Comparison of ENCODE assay signal across 18 cellular contexts in genomic region chr19:17197666-17198065, GRCh38. TPM values are rescaled to one million over a fixed set of nuclear protein-coding genes. Genes with fewer than 3 reads are reported as not detected.
A peak's percentile ranks its signal among the peaks of the same experiment; 100 is the strongest.
DNase-seq lines count a peak whose midpoint lies in the region; ATAC-seq and TF ChIP-seq lines count a peak whose summit lies in the region.
"Had no signal": no experiment of that assay in that cellular context is flagged by ENCODE, and none has a peak within 500 bp of the region (broad histone marks: within the 10 kb centered on the region; RNA-seq: fewer than 3 reads in every experiment).

No MANE protein-coding gene starts in this region.

- H3K27me3 Mint-ChIP-seq in activated naive CD4-positive, alpha-beta T cell treated with anti-CD3 and anti-CD28 coated beads, Interleukin-2, amount 10 ng/mL, durations not matched to agents 7 days and 5 days, result no peaks in the 10 kb centered on the region
- H3K27me3 Mint-ChIP-seq in WTC11 (ENCODE audit: low read depth), result no peaks in the 10 kb centered on the region
- no peaks in the 10 kb centered on the region for H3K27me3 Mint-ChIP-seq in stimulated activated naive B cell treated with anti-CD40 and anti-IgM and Interleukin-4, amounts not matched to agents 10 μg/mL and 1 μg/mL and 100 μg/mL, for 72 hours
- H3K27me3 Mint-ChIP-seq: CD4-positive, alpha-beta memory T cell had no signal

- H3K36me3 Mint-ChIP-seq in activated naive CD4-positive, alpha-beta T cell treated with anti-CD3 and anti-CD28 coated beads, Interleukin-2, amount 50 U/mL, for 72 hours, result peaks cover 7 to 23% of the 10 kb centered on the region in 2 donors
- H3K36me3 Mint-ChIP-seq in activated naive CD4-positive, alpha-beta T cell treated with anti-CD3 and anti-CD28 coated beads, Interleukin-2, amount 10 ng/mL, durations not matched to agents 7 days and 5 days, result peaks cover 68% of the 10 kb centered on the region
- peaks cover 51% of the 10 kb centered on the region for H3K36me3 Mint-ChIP-seq in WTC11
- peaks cover 76 to 87% of the 10 kb centered on the region in 2 donors for H3K36me3 Mint-ChIP-seq in stimulated activated naive B cell treated with anti-CD40 and anti-IgM and Interleukin-4, amounts not matched to agents 10 μg/mL and 1 μg/mL and 100 μg/mL, for 72 hours

- no peak for TF ChIP-seq CTCF in WTC11 (IDR thresholded peaks at IDR 0.05)

- CTCF ChIA-PET in activated naive CD4-positive, alpha-beta T cell treated with anti-CD3 and anti-CD28 coated beads, Interleukin-2, amount 10 ng/mL, durations not matched to agents 7 days and 5 days (lab: Charles Lee), result no interaction called here
- CTCF ChIA-PET in WTC11 (lab: Charles Lee), result no interaction called here

- no peaks in the 10 kb centered on the region for H3K9me3 Mint-ChIP-seq in activated naive CD4-positive, alpha-beta T cell treated with anti-CD3 and anti-CD28 coated beads, Interleukin-2, amount 50 U/mL, for 72 hours
- no peaks in the 10 kb centered on the region for H3K9me3 Mint-ChIP-seq in activated naive CD4-positive, alpha-beta T cell treated with anti-CD3 and anti-CD28 coated beads, Interleukin-2, amount 10 ng/mL, durations not matched to agents 7 days and 5 days
- no peaks in the 10 kb centered on the region for H3K9me3 Mint-ChIP-seq in WTC11
- H3K9me3 Mint-ChIP-seq in stimulated activated naive B cell treated with anti-CD40 and anti-IgM and Interleukin-4, amounts not matched to agents 10 μg/mL and 1 μg/mL and 100 μg/mL, for 72 hours, result no peaks in the 10 kb centered on the region
- H3K9me3 Mint-ChIP-seq: CD14-positive monocyte, HFFc6 had no signal

- no peak overlapping the region for H3K4me3 Mint-ChIP-seq in activated naive CD4-positive, alpha-beta T cell treated with anti-CD3 and anti-CD28 coated beads, Interleukin-2, amount 10 ng/mL, durations not matched to agents 7 days and 5 days
- H3K4me3 Mint-ChIP-seq in WTC11, result no peak overlapping the region
- H3K4me3 Mint-ChIP-seq in stimulated activated naive B cell treated with anti-CD40 and anti-IgM and Interleukin-4, amounts not matched to agents 10 μg/mL and 1 μg/mL and 100 μg/mL, for 72 hours, result no peak overlapping the region
- H3K4me3 Mint-ChIP-seq: CD14-positive monocyte; CD4-positive, alpha-beta memory T cell; HFFc6 had no signal

- H3K4me1 Mint-ChIP-seq in activated naive CD4-positive, alpha-beta T cell treated with anti-CD3 and anti-CD28 coated beads, Interleukin-2, amount 10 ng/mL, durations not matched to agents 7 days and 5 days, result no peaks in the 10 kb centered on the region
- no peaks in the 10 kb centered on the region for H3K4me1 Mint-ChIP-seq in WTC11
- peaks cover 12 to 20% of the 10 kb centered on the region in 2 donors for H3K4me1 Mint-ChIP-seq in stimulated activated naive B cell treated with anti-CD40 and anti-IgM and Interleukin-4, amounts not matched to agents 10 μg/mL and 1 μg/mL and 100 μg/mL, for 72 hours
- H3K4me1 Mint-ChIP-seq: CD14-positive monocyte had no signal

- DNase-seq in activated naive CD4-positive, alpha-beta T cell treated with anti-CD3 and anti-CD28 coated beads, Interleukin-2, amount 50 U/mL, for 72 hours (ENCODE audit: low spot score in 2 of 2), result no peak
- DNase-seq in activated naive CD4-positive, alpha-beta T cell treated with anti-CD3 and anti-CD28 coated beads, Interleukin-2, amount 10 ng/mL, durations not matched to agents 7 days and 5 days, result no peak
- DNase-seq in WTC11 (ENCODE audit: low spot score), result no peak
- no peak for DNase-seq in stimulated activated naive B cell treated with anti-CD40 and anti-IgM and Interleukin-4, amounts not matched to agents 10 μg/mL and 1 μg/mL and 100 μg/mL, for 72 hours
- no peak for DNase-seq in stimulated activated CD4-positive, alpha-beta T cell treated with anti-CD3 and anti-CD28 coated beads, Interleukin-2, amount 100 ng/mL, for 24 hours
- DNase-seq: ACHN; BE2C; CD4-positive, alpha-beta memory T cell; DMS153; DMS79; GDM1; GOT3; H7; HFFc6; IMR-90 had no signal

- POLR2A ChIA-PET in WTC11 (lab: Charles Lee), result no interaction called here

- no peak for ATAC-seq in activated naive CD4-positive, alpha-beta T cell treated with anti-CD3 and anti-CD28 coated beads, Interleukin-2, amount 50 U/mL, for 72 hours
- no peak for ATAC-seq in WTC11
- ATAC-seq in stimulated activated naive B cell treated with anti-CD40 and anti-IgM and Interleukin-4, amounts not matched to agents 10 μg/mL and 1 μg/mL and 100 μg/mL, for 72 hours (replicated peaks), result no peak
- ATAC-seq in GM18520 (IDR thresholded peaks at IDR 0.05; ENCODE audit: unreplicated experiment), result no peak
- ATAC-seq: HCT116 had no signal

- H3K27ac Mint-ChIP-seq in activated naive CD4-positive, alpha-beta T cell treated with anti-CD3 and anti-CD28 coated beads, Interleukin-2, amount 50 U/mL, for 72 hours, result peak overlapping the region; percentile 53 to 76
- H3K27ac Mint-ChIP-seq in activated naive CD4-positive, alpha-beta T cell treated with anti-CD3 and anti-CD28 coated beads, Interleukin-2, amount 10 ng/mL, durations not matched to agents 7 days and 5 days, result no peak overlapping the region
- peak overlapping the region; percentile 45; the same call in 1 of the 2 replicates for H3K27ac Mint-ChIP-seq in WTC11
- peak overlapping the region; percentile 38 for H3K27ac Mint-ChIP-seq in stimulated activated naive B cell treated with anti-CD40 and anti-IgM and Interleukin-4, amounts not matched to agents 10 μg/mL and 1 μg/mL and 100 μg/mL, for 72 hours
- H3K27ac Mint-ChIP-seq: HFFc6 had no signal

TF ChIP-seq in WTC11, 78 proteins besides CTCF, POLR2A, EP300 and RAD21:
- TF ChIP-seq FOXK1 (CRISPR knock-in tag; IDR thresholded peaks at IDR 0.05) (no peak), CREB1 (CRISPR knock-in tag; IDR thresholded peaks at IDR 0.05) (no peak), CDX4 (CRISPR knock-in tag; IDR thresholded peaks at IDR 0.05; ENCODE audit: borderline replicate concordance) (no peak), IRF2 (CRISPR knock-in tag; IDR thresholded peaks at IDR 0.05; ENCODE audit: borderline replicate concordance, low read depth) (no peak), ERG (CRISPR knock-in tag; IDR thresholded peaks at IDR 0.05) (no peak), GTF2I (CRISPR knock-in tag; conservative IDR thresholded peaks at IDR 0.05) (no peak), USF1 (CRISPR knock-in tag; IDR thresholded peaks at IDR 0.05) (no peak), ETV6 (CRISPR knock-in tag; IDR thresholded peaks at IDR 0.05) (no peak)
TF ChIP-seq in WTC11: peak in this region for 0.

RNA-seq across cellular contexts. Expression of gene USE1, which starts 17.5 kb away (rescaled TPM):
- total RNA-seq in activated naive CD4-positive, alpha-beta T cell treated with anti-CD3 and anti-CD28 coated beads, Interleukin-2, amount 50 U/mL, for 72 hours, result 10 to 100 TPM; 28.6 to 39.1 TPM
- 13.9 to 15.4 TPM (median 14.2 TPM) in 3 replicates for total RNA-seq in WTC11 (2021)

RNA-seq across cellular contexts. Expression of gene OCEL1, which starts 28.4 kb away (rescaled TPM):
- 10 to 100 TPM; 14.3 to 17.1 TPM for total RNA-seq in activated naive CD4-positive, alpha-beta T cell treated with anti-CD3 and anti-CD28 coated beads, Interleukin-2, amount 50 U/mL, for 72 hours
- total RNA-seq in WTC11 (2021), result 34.0 to 51.6 TPM (median 40.9 TPM) in 3 replicates

RNA-seq across cellular contexts. Expression of gene NR2F6, which starts 48.1 kb away (rescaled TPM):
- 10 to 100 TPM in 1 of 2 donors, 1 to 10 TPM in 1; 5.8 to 12.9 TPM for total RNA-seq in activated naive CD4-positive, alpha-beta T cell treated with anti-CD3 and anti-CD28 coated beads, Interleukin-2, amount 50 U/mL, for 72 hours
- 144 to 149 TPM (median 145 TPM) in 3 replicates for total RNA-seq in WTC11 (2021)

Comparison
In these comparisons a context has a peak if more than half of its experiments do, and no peak if none do; other contexts are left out.
1. RNA of gene NR2F6, which starts 48.1 kb away (total RNA-seq): 144 to 149 TPM in WTC11; 5.8 to 12.9 TPM in activated naive CD4-positive, alpha-beta T cell treated with anti-CD3 and anti-CD28 coated beads, Interleukin-2, amount 50 U/mL, for 72 hours; every median in the first group is over 10 times any median in the second.